10 cellular contexts compared by ENCODE assay signal in the genomic region with DNA sequence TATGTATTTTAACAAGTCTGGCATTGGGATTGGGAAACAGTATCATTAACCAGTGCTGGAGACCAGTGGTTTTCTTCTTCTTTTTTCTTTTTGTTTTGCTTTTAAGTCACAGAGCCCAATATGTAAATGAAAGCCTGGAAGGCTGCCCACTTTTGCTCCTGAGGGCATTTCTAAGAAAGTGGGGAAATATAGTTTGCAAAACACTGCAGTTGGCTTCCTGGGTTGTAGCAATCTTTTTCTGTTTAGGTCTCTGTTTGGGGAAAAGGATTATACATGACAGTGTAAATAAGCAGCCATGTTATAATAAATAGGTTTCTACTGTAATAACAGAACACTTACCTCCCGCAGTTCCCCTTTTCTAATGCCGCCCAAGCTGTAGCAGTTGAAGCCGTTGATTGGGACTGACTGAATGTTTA.
DNase-seq lines count a peak whose midpoint lies in the region; TF ChIP-seq lines count a peak whose summit lies in the region.
"Had no signal": no experiment of that assay in that cellular context is flagged by ENCODE, and none has a peak within 500 bp of the region (broad histone marks: within the 10 kb centered on the region; RNA-seq: fewer than 3 reads in every experiment).

No MANE protein-coding gene starts in this region.

- H3K4me3 ChIP-seq in cardiac fibroblast (replicated peaks in 1 of 2; ENCODE audit: low read depth in 2 of 2, low read length in 2 of 2): no peak overlapping the region
- H3K4me3 ChIP-seq in stomach: no peak overlapping the region
- H3K4me3 ChIP-seq: mucosa of descending colon had no signal

- no peak for TF ChIP-seq EP300 in stomach (IDR thresholded peaks at IDR 0.05)

- H3K4me1 ChIP-seq in stomach: peaks cover 0 to 5% (median 0%) of the 10 kb centered on the region in 4 donors

- DNase-seq in NCI-H2029 treated with DMSO at 0.1 percent for 48 hours (lab: John Stamatoyannopoulos, UW) (peak; percentile 27), NCI-H2029 (lab: John Stamatoyannopoulos, UW) (no peak), MV-4-11 (lab: John Stamatoyannopoulos, UW) (peak; percentile 97), cardiac fibroblast (ENCODE audit: low read depth in 2 of 2) (peak; percentile 73 to 80), stomach (peak; percentile 37), ACHN (no peak), G401 (ENCODE audit: low spot score) (no peak), posterior vena cava (ENCODE audit: low spot score) (no peak)
- DNase-seq: mucosa of descending colon, NCI-H2227 treated with DMSO at 0.1 percent for 48 hours had no signal

- no peak for TF ChIP-seq CTCF in cardiac fibroblast (IDR thresholded peaks at IDR 0.05; ENCODE audit: low read depth, low read length)
- TF ChIP-seq CTCF in stomach (IDR thresholded peaks at IDR 0.05): no peak

- TF ChIP-seq POLR2A in stomach (IDR thresholded peaks at IDR 0.05): no peak

- in situ Hi-C loops in ACHN (cut with HindIII; ENCODE audit: low pct_ligation_motif_present, low pct_unique_long_range_greater_than_20kb, low sequenced_read_pairs) (no loop called here), G401 (cut with HindIII; ENCODE audit: low sequenced_read_pairs) (no loop called here)

- intact Hi-C loops in stomach (cut with DNase I; ENCODE audit: low total_unique reads): no loop called here
- intact Hi-C loops in posterior vena cava (cut with DNase I): no loop called here

- no peaks in the 10 kb centered on the region for H3K9me3 ChIP-seq in stomach
- H3K9me3 ChIP-seq: mucosa of descending colon had no signal

- H3K27me3 ChIP-seq in stomach: no peaks in the 10 kb centered on the region

- H3K36me3 ChIP-seq in stomach: peaks cover 0 to 4% (median 0%) of the 10 kb centered on the region in 4 donors

- peak overlapping the region in 1 of 5 donors; percentile 30 for H3K27ac ChIP-seq in stomach

- WGBS in stomach, 5 donors: 66 to 75% (median 70%) methylated on average over 3 of the region's 3 CpGs

Comparison
In these comparisons a context has a peak if more than half of its experiments do, and no peak if none do; other contexts are left out.
1. DNase-seq: peak in NCI-H2029 treated with DMSO at 0.1 percent for 48 hours (single experiment), MV-4-11 (single experiment), cardiac fibroblast (2 of 2) and stomach (single experiment); none in NCI-H2029 (single experiment), ACHN (single experiment), G401 (single experiment) and posterior vena cava (single experiment).